In genomic region chr3:115239717-115240116, GRCh38 we compare ENCODE assay signal across 8 cellular contexts.
DNase-seq lines count a peak whose midpoint lies in the region; ATAC-seq, FAIRE-seq and TF ChIP-seq lines count a peak whose summit lies in the region.

No MANE protein-coding gene starts in this region.

- peaks cover 0 to 5% of the 10 kb centered on the region in 2 donors for H3K27me3 Mint-ChIP-seq in CD8-positive, alpha-beta memory T cell

- ATAC-seq in lung (ENCODE audit: insufficient read depth, low FRiP score) (peak; percentile 87), GM18505 (IDR thresholded peaks at IDR 0.05; ENCODE audit: unreplicated experiment) (no peak), GM21825 (IDR thresholded peaks at IDR 0.05; ENCODE audit: unreplicated experiment) (no peak)

- CTCF ChIA-PET in CD8-positive, alpha-beta memory T cell (lab: Charles Lee), result no interaction called here

- H3K4me1 Mint-ChIP-seq in CD8-positive, alpha-beta memory T cell, result no peaks in the 10 kb centered on the region

- TF ChIP-seq CTCF in D721Med (IDR thresholded peaks at IDR 0.05; ENCODE audit: insufficient read depth, missing control alignments), result no peak
- TF ChIP-seq CTCF in lung (IDR thresholded peaks at IDR 0.05; ENCODE audit: control extremely low read depth, extremely low read depth), result no peak

- H3K9me3 ChIP-seq in lung (ENCODE audit: control insufficient read depth in 2 of 2, insufficient read depth in 1 of 2, low read length in 1 of 2), result no peaks in the 10 kb centered on the region
- H3K9me3 ChIP-seq in CD8-positive, alpha-beta memory T cell (ENCODE audit: low read length), result no peaks in the 10 kb centered on the region

- no peak overlapping the region for H3K4me3 Mint-ChIP-seq in CD8-positive, alpha-beta memory T cell

- peak overlapping the region in 1 of 8 donors; percentile 16 for H3K27ac Mint-ChIP-seq in CD8-positive, alpha-beta memory T cell

- H3K36me3 ChIP-seq in lung (ENCODE audit: control insufficient read depth in 2 of 2, insufficient read depth in 2 of 2, low read length in 2 of 2), result no peaks in the 10 kb centered on the region
- no peaks in the 10 kb centered on the region for H3K36me3 ChIP-seq in CD8-positive, alpha-beta memory T cell (ENCODE audit: insufficient read depth, low read length)

- POLR2A ChIA-PET in CD8-positive, alpha-beta memory T cell (lab: Charles Lee), result no interaction called here

- peaks cover 2 to 7% of the 10 kb centered on the region in 2 donors for H3K4me1 ChIP-seq in lung (ENCODE audit: control insufficient read depth in 2 of 2, insufficient read depth in 2 of 2, low read length in 2 of 2)
- H3K4me1 ChIP-seq in CD8-positive, alpha-beta memory T cell (ENCODE audit: insufficient read depth, low read length), result no peaks in the 10 kb centered on the region

- TF ChIP-seq POLR2A in GM18505 (IDR thresholded peaks at IDR 0.05; ENCODE audit: borderline replicate concordance, extremely low read depth, insufficient read depth, insufficient read length), result no peak

- FAIRE-seq in D721Med (lab: Jason Lieb, UNC), result peak; percentile 78

- H3K36me3 Mint-ChIP-seq in CD8-positive, alpha-beta memory T cell, result peaks cover 0 to 8% (median 4%) of the 10 kb centered on the region in 3 donors

- peaks cover 0 to 2% (median 0%) of the 10 kb centered on the region in 5 donors for H3K9me3 Mint-ChIP-seq in CD8-positive, alpha-beta memory T cell

- H3K27me3 ChIP-seq in lung (ENCODE audit: control insufficient read depth, insufficient read depth), result no peaks in the 10 kb centered on the region
- no peaks in the 10 kb centered on the region for H3K27me3 ChIP-seq in CD8-positive, alpha-beta memory T cell (ENCODE audit: insufficient read depth, low read length, poor library complexity, severe bottlenecking)

- 38 to 79% methylated on average over 6 of the region's 6 CpGs for WGBS in lung, 2 donors

- DNase-seq in D721Med (ENCODE audit: insufficient read length, low spot score) (no peak), NCI-H2196 treated with DMSO at 0.1 percent for 48 hours (lab: John Stamatoyannopoulos, UW; ENCODE audit: unreplicated experiment) (peak; percentile 92), caudate nucleus (lab: John Stamatoyannopoulos, UW) (peak in 52 of 61 donors; percentile 1 to 97 (median 63)), lung (ENCODE audit: low spot score) (peak; percentile 37), NOMO-1 treated with DMSO at 0.1 percent for 48 hours (lab: John Stamatoyannopoulos, UW; ENCODE audit: unreplicated experiment) (no peak)
- no peak for DNase-seq in CD8-positive, alpha-beta memory T cell

- no peak overlapping the region for H3K27ac ChIP-seq in caudate nucleus (ENCODE audit: low read depth, low read length)
- H3K27ac ChIP-seq in lung (ENCODE audit: low read depth in 1 of 2, low read length in 1 of 2), result peak overlapping the region in 1 of 2 donors; percentile 29
- H3K27ac ChIP-seq in CD8-positive, alpha-beta memory T cell (ENCODE audit: low read depth, low read length), result no peak overlapping the region

- no peak overlapping the region for H3K4me3 ChIP-seq in lung
- H3K4me3 ChIP-seq in CD8-positive, alpha-beta memory T cell (ENCODE audit: low read length), result no peak overlapping the region

Comparison
In these comparisons a context has a peak if more than half of its experiments do, and no peak if none do; other contexts are left out.
1. DNase-seq: peak in NCI-H2196 treated with DMSO at 0.1 percent for 48 hours (single experiment), caudate nucleus (52 of 61) and lung (single experiment); none in D721Med (single experiment), CD8-positive, alpha-beta memory T cell (0 of 5) and NOMO-1 treated with DMSO at 0.1 percent for 48 hours (single experiment).